1 cellular context compared by ENCODE assay signal in the genomic region with DNA sequence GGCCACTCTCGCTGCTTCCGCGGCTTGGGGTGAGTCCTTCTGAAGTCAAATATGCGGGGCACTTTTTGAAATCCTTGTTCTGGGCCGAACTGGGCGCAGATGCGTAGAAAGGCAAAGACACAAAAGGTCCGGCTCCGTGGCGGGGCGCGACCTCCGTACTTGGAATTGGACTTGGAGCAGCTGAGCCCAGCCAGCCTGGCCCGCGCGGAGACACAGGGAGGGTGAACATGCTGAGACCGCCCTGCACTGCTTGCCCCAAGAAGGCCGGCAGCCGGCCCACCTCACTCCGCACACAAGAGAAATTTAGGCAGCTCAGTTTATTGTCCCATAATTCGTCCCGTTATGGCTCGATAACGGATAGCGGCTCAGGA.
TF ChIP-seq lines count a peak whose summit lies in the region.

No MANE protein-coding gene starts in this region.

TF ChIP-seq in GM23338, 12 proteins besides CTCF, POLR2A, EP300 and RAD21 (continued from another document):
- TF ChIP-seq, protein P1, sequence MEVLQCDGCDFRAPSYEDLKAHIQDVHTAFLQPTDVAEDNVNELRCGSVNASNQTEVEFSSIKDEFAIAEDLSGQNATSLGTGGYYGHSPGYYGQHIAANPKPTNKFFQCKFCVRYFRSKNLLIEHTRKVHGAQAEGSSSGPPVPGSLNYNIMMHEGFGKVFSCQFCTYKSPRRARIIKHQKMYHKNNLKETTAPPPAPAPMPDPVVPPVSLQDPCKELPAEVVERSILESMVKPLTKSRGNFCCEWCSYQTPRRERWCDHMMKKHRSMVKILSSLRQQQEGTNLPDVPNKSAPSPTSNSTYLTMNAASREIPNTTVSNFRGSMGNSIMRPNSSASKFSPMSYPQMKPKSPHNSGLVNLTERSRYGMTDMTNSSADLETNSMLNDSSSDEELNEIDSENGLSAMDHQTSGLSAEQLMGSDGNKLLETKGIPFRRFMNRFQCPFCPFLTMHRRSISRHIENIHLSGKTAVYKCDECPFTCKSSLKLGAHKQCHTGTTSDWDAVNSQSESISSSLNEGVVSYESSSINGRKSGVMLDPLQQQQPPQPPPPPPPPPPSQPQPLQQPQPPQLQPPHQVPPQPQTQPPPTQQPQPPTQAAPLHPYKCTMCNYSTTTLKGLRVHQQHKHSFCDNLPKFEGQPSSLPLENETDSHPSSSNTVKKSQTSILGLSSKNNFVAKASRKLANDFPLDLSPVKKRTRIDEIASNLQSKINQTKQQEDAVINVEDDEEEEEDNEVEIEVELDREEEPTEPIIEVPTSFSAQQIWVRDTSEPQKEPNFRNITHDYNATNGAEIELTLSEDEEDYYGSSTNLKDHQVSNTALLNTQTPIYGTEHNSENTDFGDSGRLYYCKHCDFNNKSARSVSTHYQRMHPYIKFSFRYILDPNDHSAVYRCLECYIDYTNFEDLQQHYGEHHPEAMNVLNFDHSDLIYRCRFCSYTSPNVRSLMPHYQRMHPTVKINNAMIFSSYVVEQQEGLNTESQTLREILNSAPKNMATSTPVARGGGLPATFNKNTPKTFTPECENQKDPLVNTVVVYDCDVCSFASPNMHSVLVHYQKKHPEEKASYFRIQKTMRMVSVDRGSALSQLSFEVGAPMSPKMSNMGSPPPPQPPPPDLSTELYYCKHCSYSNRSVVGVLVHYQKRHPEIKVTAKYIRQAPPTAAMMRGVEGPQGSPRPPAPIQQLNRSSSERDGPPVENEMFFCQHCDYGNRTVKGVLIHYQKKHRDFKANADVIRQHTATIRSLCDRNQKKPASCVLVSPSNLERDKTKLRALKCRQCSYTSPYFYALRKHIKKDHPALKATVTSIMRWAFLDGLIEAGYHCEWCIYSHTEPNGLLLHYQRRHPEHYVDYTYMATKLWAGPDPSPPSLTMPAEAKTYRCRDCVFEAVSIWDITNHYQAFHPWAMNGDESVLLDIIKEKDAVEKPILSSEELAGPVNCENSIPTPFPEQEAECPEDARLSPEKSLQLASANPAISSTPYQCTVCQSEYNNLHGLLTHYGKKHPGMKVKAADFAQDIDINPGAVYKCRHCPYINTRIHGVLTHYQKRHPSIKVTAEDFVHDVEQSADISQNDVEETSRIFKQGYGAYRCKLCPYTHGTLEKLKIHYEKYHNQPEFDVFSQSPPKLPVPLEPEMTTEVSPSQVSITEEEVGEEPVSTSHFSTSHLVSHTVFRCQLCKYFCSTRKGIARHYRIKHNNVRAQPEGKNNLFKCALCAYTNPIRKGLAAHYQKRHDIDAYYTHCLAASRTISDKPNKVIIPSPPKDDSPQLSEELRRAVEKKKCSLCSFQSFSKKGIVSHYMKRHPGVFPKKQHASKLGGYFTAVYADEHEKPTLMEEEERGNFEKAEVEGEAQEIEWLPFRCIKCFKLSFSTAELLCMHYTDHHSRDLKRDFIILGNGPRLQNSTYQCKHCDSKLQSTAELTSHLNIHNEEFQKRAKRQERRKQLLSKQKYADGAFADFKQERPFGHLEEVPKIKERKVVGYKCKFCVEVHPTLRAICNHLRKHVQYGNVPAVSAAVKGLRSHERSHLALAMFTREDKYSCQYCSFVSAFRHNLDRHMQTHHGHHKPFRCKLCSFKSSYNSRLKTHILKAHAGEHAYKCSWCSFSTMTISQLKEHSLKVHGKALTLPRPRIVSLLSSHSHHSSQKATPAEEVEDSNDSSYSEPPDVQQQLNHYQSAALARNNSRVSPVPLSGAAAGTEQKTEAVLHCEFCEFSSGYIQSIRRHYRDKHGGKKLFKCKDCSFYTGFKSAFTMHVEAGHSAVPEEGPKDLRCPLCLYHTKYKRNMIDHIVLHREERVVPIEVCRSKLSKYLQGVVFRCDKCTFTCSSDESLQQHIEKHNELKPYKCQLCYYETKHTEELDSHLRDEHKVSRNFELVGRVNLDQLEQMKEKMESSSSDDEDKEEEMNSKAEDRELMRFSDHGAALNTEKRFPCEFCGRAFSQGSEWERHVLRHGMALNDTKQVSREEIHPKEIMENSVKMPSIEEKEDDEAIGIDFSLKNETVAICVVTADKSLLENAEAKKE (CRISPR knock-in tag; IDR thresholded peaks at IDR 0.05) = no peak
- no peak for TF ChIP-seq JUNB (IDR thresholded peaks at IDR 0.05; ENCODE audit: unreplicated experiment)
- TF ChIP-seq CREB1 (CRISPR knock-in tag; IDR thresholded peaks at IDR 0.05; ENCODE audit: low read depth) = no peak
- TF ChIP-seq STAT1 (IDR thresholded peaks at IDR 0.05; ENCODE audit: unreplicated experiment) = no peak
- no peak for TF ChIP-seq ZNF331 (CRISPR knock-in tag; IDR thresholded peaks at IDR 0.05; ENCODE audit: low read depth)
- TF ChIP-seq, protein P2, sequence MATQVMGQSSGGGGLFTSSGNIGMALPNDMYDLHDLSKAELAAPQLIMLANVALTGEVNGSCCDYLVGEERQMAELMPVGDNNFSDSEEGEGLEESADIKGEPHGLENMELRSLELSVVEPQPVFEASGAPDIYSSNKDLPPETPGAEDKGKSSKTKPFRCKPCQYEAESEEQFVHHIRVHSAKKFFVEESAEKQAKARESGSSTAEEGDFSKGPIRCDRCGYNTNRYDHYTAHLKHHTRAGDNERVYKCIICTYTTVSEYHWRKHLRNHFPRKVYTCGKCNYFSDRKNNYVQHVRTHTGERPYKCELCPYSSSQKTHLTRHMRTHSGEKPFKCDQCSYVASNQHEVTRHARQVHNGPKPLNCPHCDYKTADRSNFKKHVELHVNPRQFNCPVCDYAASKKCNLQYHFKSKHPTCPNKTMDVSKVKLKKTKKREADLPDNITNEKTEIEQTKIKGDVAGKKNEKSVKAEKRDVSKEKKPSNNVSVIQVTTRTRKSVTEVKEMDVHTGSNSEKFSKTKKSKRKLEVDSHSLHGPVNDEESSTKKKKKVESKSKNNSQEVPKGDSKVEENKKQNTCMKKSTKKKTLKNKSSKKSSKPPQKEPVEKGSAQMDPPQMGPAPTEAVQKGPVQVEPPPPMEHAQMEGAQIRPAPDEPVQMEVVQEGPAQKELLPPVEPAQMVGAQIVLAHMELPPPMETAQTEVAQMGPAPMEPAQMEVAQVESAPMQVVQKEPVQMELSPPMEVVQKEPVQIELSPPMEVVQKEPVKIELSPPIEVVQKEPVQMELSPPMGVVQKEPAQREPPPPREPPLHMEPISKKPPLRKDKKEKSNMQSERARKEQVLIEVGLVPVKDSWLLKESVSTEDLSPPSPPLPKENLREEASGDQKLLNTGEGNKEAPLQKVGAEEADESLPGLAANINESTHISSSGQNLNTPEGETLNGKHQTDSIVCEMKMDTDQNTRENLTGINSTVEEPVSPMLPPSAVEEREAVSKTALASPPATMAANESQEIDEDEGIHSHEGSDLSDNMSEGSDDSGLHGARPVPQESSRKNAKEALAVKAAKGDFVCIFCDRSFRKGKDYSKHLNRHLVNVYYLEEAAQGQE (IDR thresholded peaks at IDR 0.05; ENCODE audit: unreplicated experiment) = no peak
- TF ChIP-seq, protein P3, sequence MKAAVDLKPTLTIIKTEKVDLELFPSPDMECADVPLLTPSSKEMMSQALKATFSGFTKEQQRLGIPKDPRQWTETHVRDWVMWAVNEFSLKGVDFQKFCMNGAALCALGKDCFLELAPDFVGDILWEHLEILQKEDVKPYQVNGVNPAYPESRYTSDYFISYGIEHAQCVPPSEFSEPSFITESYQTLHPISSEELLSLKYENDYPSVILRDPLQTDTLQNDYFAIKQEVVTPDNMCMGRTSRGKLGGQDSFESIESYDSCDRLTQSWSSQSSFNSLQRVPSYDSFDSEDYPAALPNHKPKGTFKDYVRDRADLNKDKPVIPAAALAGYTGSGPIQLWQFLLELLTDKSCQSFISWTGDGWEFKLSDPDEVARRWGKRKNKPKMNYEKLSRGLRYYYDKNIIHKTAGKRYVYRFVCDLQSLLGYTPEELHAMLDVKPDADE (IDR thresholded peaks at IDR 0.05) = no peak
- TF ChIP-seq EZH2 (IDR thresholded peaks at IDR 0.05; ENCODE audit: low read depth, unreplicated experiment) = no peak
